In genomic region chr4:73816814-73817213, GRCh38 we compare ENCODE assay signal across 13 cellular contexts. TPM values are rescaled to one million over a fixed set of nuclear protein-coding genes. Genes with fewer than 3 reads are reported as not detected.
DNase-seq lines count a peak whose midpoint lies in the region; ATAC-seq and TF ChIP-seq lines count a peak whose summit lies in the region.
"Had no signal": no experiment of that assay in that cellular context is flagged by ENCODE, and none has a peak within 500 bp of the region (broad histone marks: within the 10 kb centered on the region; RNA-seq: fewer than 3 reads in every experiment).

No MANE protein-coding gene starts in this region.

- H3K9me3 ChIP-seq in upper lobe of right lung = no peaks in the 10 kb centered on the region

- DNase-seq in EH (ENCODE audit: low read depth) (peak; percentile 75), NCI-H510A (lab: John Stamatoyannopoulos, UW) (peak; percentile 11), epithelial cell of esophagus (ENCODE audit: low read depth) (peak; percentile 91), osteocyte (ENCODE audit: extremely low spot score, unreplicated experiment) (no peak), T1000 (lab: John Stamatoyannopoulos, UW) (no peak), upper lobe of right lung (no peak)
- DNase-seq in activated naive CD4-positive, alpha-beta T cell treated with Interleukin-2 at 50 U/mL for 16 hours = no peak
- DNase-seq: effector memory CD4-positive, alpha-beta T cell had no signal

- no peaks in the 10 kb centered on the region for H3K27me3 Mint-ChIP-seq in osteocyte (ENCODE audit: unreplicated experiment)
- H3K27me3 Mint-ChIP-seq: activated T-helper 17 cell treated with anti-CD3 and anti-CD28 coated beads, Interleukin-2, amount 50 U/mL, for 72 hours; memory B cell had no signal

- no peak for ATAC-seq in upper lobe of right lung
- no peak for ATAC-seq in HG03342 (IDR thresholded peaks at IDR 0.05; ENCODE audit: unreplicated experiment)
- ATAC-seq: activated T-helper 17 cell treated with anti-CD3 and anti-CD28 coated beads, Interleukin-2, amount 50 U/mL, for 72 hours had no signal

- H3K27me3 ChIP-seq in upper lobe of right lung = no peaks in the 10 kb centered on the region

- no peaks in the 10 kb centered on the region for H3K36me3 Mint-ChIP-seq in osteocyte (ENCODE audit: unreplicated experiment)
- H3K36me3 Mint-ChIP-seq: memory B cell had no signal

- H3K4me3 Mint-ChIP-seq in osteocyte (ENCODE audit: unreplicated experiment) = peak overlapping the region; percentile 1
- H3K4me3 Mint-ChIP-seq: activated T-helper 17 cell treated with anti-CD3 and anti-CD28 coated beads, Interleukin-2, amount 50 U/mL, for 72 hours; memory B cell had no signal

- intact Hi-C loops in upper lobe of right lung (cut with DNase I) = no loop called here

- H3K4me1 Mint-ChIP-seq in osteocyte (ENCODE audit: unreplicated experiment) = peaks cover 30% of the 10 kb centered on the region
- H3K4me1 Mint-ChIP-seq: memory B cell had no signal

- no peaks in the 10 kb centered on the region for H3K4me1 ChIP-seq in upper lobe of right lung

- H3K27ac Mint-ChIP-seq in osteocyte (ENCODE audit: unreplicated experiment) = peak overlapping the region; percentile 74
- H3K27ac Mint-ChIP-seq: activated T-helper 17 cell treated with anti-CD3 and anti-CD28 coated beads, Interleukin-2, amount 50 U/mL, for 72 hours; memory B cell had no signal

- no peak for TF ChIP-seq CTCF in epithelial cell of esophagus (IDR thresholded peaks at IDR 0.05; ENCODE audit: insufficient read depth, low read depth, low read length, missing control alignments)
- no peak for TF ChIP-seq CTCF in osteocyte (IDR thresholded peaks at IDR 0.05)
- no peak for TF ChIP-seq CTCF in upper lobe of right lung (IDR thresholded peaks at IDR 0.05)

- H3K4me3 ChIP-seq in epithelial cell of esophagus (ENCODE audit: low read length) = no peak overlapping the region
- H3K4me3 ChIP-seq in upper lobe of right lung = no peak overlapping the region
- H3K4me3 ChIP-seq: skin epidermis had no signal

- H3K36me3 ChIP-seq in upper lobe of right lung = no peaks in the 10 kb centered on the region

- peaks cover 5% of the 10 kb centered on the region for H3K9me3 Mint-ChIP-seq in osteocyte (ENCODE audit: unreplicated experiment)

- no peak overlapping the region for H3K27ac ChIP-seq in upper lobe of right lung
- H3K27ac ChIP-seq: VCaP had no signal

RNA-seq across cellular contexts. Expression of gene CXCL6, which starts 19.7 kb away (rescaled TPM):
- total RNA-seq in osteocyte (35.3 and 37.6 TPM in 2 replicates), upper lobe of right lung (not detected)
- total RNA-seq: activated T-helper 17 cell treated with anti-CD3 and anti-CD28 coated beads, Interleukin-2, amount 50 U/mL, for 72 hours had no signal

RNA-seq across cellular contexts. Expression of gene PF4V1, which starts 36.3 kb away (rescaled TPM):
- total RNA-seq in osteocyte (0.78 TPM in 1 of 2 replicates, not detected in the other), upper lobe of right lung (not detected)
- total RNA-seq: activated T-helper 17 cell treated with anti-CD3 and anti-CD28 coated beads, Interleukin-2, amount 50 U/mL, for 72 hours had no signal

RNA-seq across cellular contexts. Expression of gene CXCL1, which starts 52.4 kb away (rescaled TPM):
- total RNA-seq in osteocyte (118 and 132 TPM in 2 replicates), upper lobe of right lung (8.2 TPM)
- total RNA-seq: activated T-helper 17 cell treated with anti-CD3 and anti-CD28 coated beads, Interleukin-2, amount 50 U/mL, for 72 hours had no signal

Comparison
In these comparisons a context has a peak if more than half of its experiments do, and no peak if none do; other contexts are left out.
1. DNase-seq: peak in EH (single experiment), NCI-H510A (single experiment) and epithelial cell of esophagus (single experiment); none in osteocyte (single experiment), activated naive CD4-positive, alpha-beta T cell treated with Interleukin-2 at 50 U/mL for 16 hours (single experiment), T1000 (single experiment) and upper lobe of right lung (single experiment).
2. RNA of gene CXCL6, which starts 19.7 kb away (total RNA-seq): 35.3 to 37.6 TPM in osteocyte; not detected in upper lobe of right lung (single experiment); every median in the first group is over 10 times any median in the second.
3. RNA of gene CXCL1, which starts 52.4 kb away (total RNA-seq): 118 to 132 TPM in osteocyte; 8.2 TPM in upper lobe of right lung (single experiment); every median in the first group is over 10 times any median in the second.